7 cellular contexts compared by ENCODE assay signal in genomic region chr1:156768610-156769295, GRCh38. TPM values are rescaled to one million over a fixed set of nuclear protein-coding genes. Genes with fewer than 3 reads are reported as not detected.
DNase-seq lines count a peak whose midpoint lies in the region; ATAC-seq, FAIRE-seq and TF ChIP-seq lines count a peak whose summit lies in the region.

No MANE protein-coding gene starts in this region.

- peaks cover 10% of the 10 kb centered on the region for H4K20me1 ChIP-seq in keratinocyte (ENCODE audit: control insufficient read depth, extremely low read depth, insufficient read depth, low read length)

- H3K27me3 ChIP-seq in adipocyte (replicated peaks; ENCODE audit: control insufficient read depth, insufficient read depth, low read length) = no peaks in the 10 kb centered on the region
- no peaks in the 10 kb centered on the region for H3K27me3 ChIP-seq in keratinocyte (ENCODE audit: control insufficient read depth, extremely low read depth, insufficient read depth, low read length)

- peaks cover 4 to 48% of the 10 kb centered on the region in 2 experiments; a peak in 2 of 3 replicates for H3K36me3 ChIP-seq in HEK293 (ENCODE audit: control insufficient read depth in 2 of 2, insufficient read depth in 1 of 2, low read length in 2 of 2)
- H3K36me3 ChIP-seq in adipocyte (ENCODE audit: control insufficient read depth, insufficient read depth, low read length, severe bottlenecking) = peaks cover 18% of the 10 kb centered on the region
- H3K36me3 ChIP-seq in keratinocyte (ENCODE audit: control insufficient read depth in 2 of 2, extremely low read depth in 1 of 2, insufficient read depth in 2 of 2, low read length in 2 of 2) = peaks cover 7 to 8% of the 10 kb centered on the region in 2 experiments

- ATAC-seq in HG02938 (IDR thresholded peaks at IDR 0.05; ENCODE audit: unreplicated experiment) = no peak

- peak overlapping the region; percentile 89 for H3K4me2 ChIP-seq in keratinocyte (ENCODE audit: control insufficient read depth, extremely low read depth, insufficient read depth, low read depth, low read length)

- H3K79me2 ChIP-seq in keratinocyte (ENCODE audit: control insufficient read depth, insufficient read depth, low read length) = peaks cover 63% of the 10 kb centered on the region

- H3K9me3 ChIP-seq in HEK293 (ENCODE audit: control insufficient read depth, insufficient read depth, low read depth, low read length) (no peaks in the 10 kb centered on the region), adipocyte (ENCODE audit: control insufficient read depth, low read length) (no peaks in the 10 kb centered on the region), keratinocyte (ENCODE audit: control insufficient read depth, low read depth, low read length) (no peaks in the 10 kb centered on the region)

- H3K4me1 ChIP-seq in HEK293 (ENCODE audit: control insufficient read depth, insufficient read depth, low read length) (peaks cover 8% of the 10 kb centered on the region), adipocyte (ENCODE audit: control insufficient read depth, insufficient read depth, low read length) (peaks cover 39% of the 10 kb centered on the region), keratinocyte (ENCODE audit: control insufficient read depth, extremely low read depth, insufficient read depth, low read length) (peaks cover 18% of the 10 kb centered on the region)

- no peak for DNase-seq in adipocyte (ENCODE audit: low read depth)
- DNase-seq in keratinocyte (ENCODE audit: low read depth, low spot score) = no peak
- DNase-seq in substantia nigra (lab: John Stamatoyannopoulos, UW) = no peak
- DNase-seq in stimulated activated CD8-positive, alpha-beta memory T cell treated with anti-CD3 and anti-CD28 coated beads, Interleukin-4, amount 100 ng/mL, for 48 hours = no peak
- no peak for DNase-seq in NCI-H1694 (lab: John Stamatoyannopoulos, UW)

- H3K27ac ChIP-seq in HEK293 (ENCODE audit: extremely low read depth, low read depth, low read length) = peak overlapping the region; percentile 94
- H3K27ac ChIP-seq in keratinocyte (ENCODE audit: control insufficient read depth, insufficient read depth, low read length) = peak overlapping the region; percentile 87
- H3K27ac ChIP-seq in substantia nigra (ENCODE audit: low read depth, low read length, poor library complexity, severe bottlenecking) = peak overlapping the region; percentile 93

- peaks cover 3% of the 10 kb centered on the region for H3K9me1 ChIP-seq in keratinocyte (ENCODE audit: control insufficient read depth, extremely low read depth, insufficient read depth, low read length)

- CTCF ChIA-PET in HEK293 (lab: Yijun Ruan, JAX) = interaction anchor here (0.8 to 5.0 kb wide), 7 partner anchors 23 to 122 kb away, joined by 3 to 28 read pairs (median 4); partner anchors contain the start of genes ISG20L2, METTL25B, MRPL24 and NTRK1

- TF ChIP-seq CTCF in HEK293 (tag by site-specific recombination; IDR thresholded peaks at IDR 0.05) (no peak), keratinocyte (optimal IDR thresholded peaks at IDR 0.05 in 1 of 3, IDR thresholded peaks at IDR 0.05 in 1 of 3, conservative IDR thresholded peaks at IDR 0.05 in 1 of 3; ENCODE audit: extremely low read depth in 1 of 3, insufficient read depth in 2 of 3, low read length in 3 of 3) (no peak)

- POLR2A ChIA-PET in HEK293 (lab: Yijun Ruan, JAX) = interaction anchor here (0.5 to 3.9 kb wide), 3 partner anchors 17 to 28 kb away, joined by 5 to 110 read pairs (median 19); partner anchors contain the start of genes HDGF and MRPL24

- FAIRE-seq in keratinocyte (lab: Jason Lieb, UNC) = no peak

- dilution Hi-C loops in keratinocyte (cut with MboI; ENCODE audit: extremely low pct_ligation_motif_present, low sequenced_read_pairs) = no loop called here

- peak overlapping the region; percentile 92 for H3K4me3 ChIP-seq in HEK293 (ENCODE audit: low read depth, low read length)
- H3K4me3 ChIP-seq in adipocyte (ENCODE audit: low read length) = peak overlapping the region; percentile 98
- H3K4me3 ChIP-seq in keratinocyte (ENCODE audit: control insufficient read depth in 2 of 3, extremely low read depth in 1 of 3, insufficient read depth in 2 of 3, low read depth in 1 of 3, low read length in 3 of 3) = peak overlapping the region; percentile 71 to 89 (median 86)

- H2AFZ ChIP-seq in keratinocyte (ENCODE audit: control insufficient read depth, low read length) = no peak overlapping the region

- H3K9ac ChIP-seq in adipocyte (ENCODE audit: low read length) (peak overlapping the region; percentile 100), keratinocyte (ENCODE audit: control insufficient read depth, extremely low read depth, insufficient read depth, low read length) (peak overlapping the region; percentile 98)

TF ChIP-seq in HEK293, 187 proteins besides CTCF, POLR2A, EP300 and RAD21:
- TF ChIP-seq ZNF660 (tag by site-specific recombination; IDR thresholded peaks at IDR 0.05) (no peak), ZNF335 (tag by site-specific recombination; conservative IDR thresholded peaks at IDR 0.05) (peak; percentile 58; the same call in 1 of the 2 replicates), ZNF785 (tag by site-specific recombination; IDR thresholded peaks at IDR 0.05) (no peak), ZFHX2 (tag by site-specific recombination; conservative IDR thresholded peaks at IDR 0.05) (no peak), ZBTB21 (tag by site-specific recombination; IDR thresholded peaks at IDR 0.05) (no peak)

RNA-seq across cellular contexts. Expression of gene PRCC, which starts 1.4 kb away (rescaled TPM):
- polyA plus RNA-seq in keratinocyte = 29.9 to 70.7 TPM (median 40.4 TPM) in 3 replicates
- 21.7 TPM for polyA plus RNA-seq in keratinocyte (2011; ENCODE audit: low read depth)
- 41.7 and 46.6 TPM in 2 replicates for polyA plus RNA-seq in keratinocyte (2011; cell fraction: cytosol; rRNA removed)
- polyA plus RNA-seq in keratinocyte (2011; cell fraction: nucleus; rRNA removed) = 54.2 and 58.5 TPM in 2 replicates
- polyA plus RNA-seq in keratinocyte (2012; ENCODE audit: low replicate concordance) = 42.9 and 47.9 TPM in 2 replicates
- polyA minus RNA-seq in keratinocyte = 60.5 to 95.5 TPM (median 69.6 TPM) in 3 replicates
- 48.7 TPM for polyA minus RNA-seq in keratinocyte (2011; cell fraction: cytosol; rRNA and poly(A)+ RNA removed)
- 32.6 and 42.6 TPM in 2 replicates for polyA minus RNA-seq in keratinocyte (2011; cell fraction: nucleus; rRNA and poly(A)+ RNA removed)

RNA-seq across cellular contexts. Expression of gene HDGF, which starts 17.3 kb away (rescaled TPM):
- 172 to 240 TPM (median 196 TPM) in 3 replicates for polyA plus RNA-seq in keratinocyte
- polyA plus RNA-seq in keratinocyte (2011; ENCODE audit: low read depth) = 161 TPM
- 221 and 240 TPM in 2 replicates for polyA plus RNA-seq in keratinocyte (2011; cell fraction: cytosol; rRNA removed)
- 107 and 111 TPM in 2 replicates for polyA plus RNA-seq in keratinocyte (2011; cell fraction: nucleus; rRNA removed)
- polyA plus RNA-seq in keratinocyte (2012; ENCODE audit: low replicate concordance) = 213 and 246 TPM in 2 replicates
- polyA minus RNA-seq in keratinocyte = 108 to 149 TPM (median 125 TPM) in 3 replicates
- 141 TPM for polyA minus RNA-seq in keratinocyte (2011; cell fraction: cytosol; rRNA and poly(A)+ RNA removed)
- polyA minus RNA-seq in keratinocyte (2011; cell fraction: nucleus; rRNA and poly(A)+ RNA removed) = 32.3 and 52.1 TPM in 2 replicates

RNA-seq across cellular contexts. Expression of gene MRPL24, which starts 27.9 kb away (rescaled TPM):
- 111 to 157 TPM (median 122 TPM) in 3 replicates for polyA plus RNA-seq in keratinocyte
- polyA plus RNA-seq in keratinocyte (2011; ENCODE audit: low read depth) = 31.8 TPM
- 112 and 122 TPM in 2 replicates for polyA plus RNA-seq in keratinocyte (2011; cell fraction: cytosol; rRNA removed)
- polyA plus RNA-seq in keratinocyte (2011; cell fraction: nucleus; rRNA removed) = 91.7 and 94.5 TPM in 2 replicates
- polyA plus RNA-seq in keratinocyte (2012; ENCODE audit: low replicate concordance) = 101 and 133 TPM in 2 replicates
- 39.4 to 55.6 TPM (median 50.9 TPM) in 3 replicates for polyA minus RNA-seq in keratinocyte
- polyA minus RNA-seq in keratinocyte (2011; cell fraction: cytosol; rRNA and poly(A)+ RNA removed) = 43.4 TPM
- 16.8 and 19.2 TPM in 2 replicates for polyA minus RNA-seq in keratinocyte (2011; cell fraction: nucleus; rRNA and poly(A)+ RNA removed)

RNA-seq across cellular contexts. Expression of gene ISG20L2, which starts 40.2 kb away (rescaled TPM):
- 48.1 to 56.6 TPM (median 48.6 TPM) in 3 replicates for polyA plus RNA-seq in keratinocyte
- polyA plus RNA-seq in keratinocyte (2011; ENCODE audit: low read depth) = 19.9 TPM
- 44.2 and 61.0 TPM in 2 replicates for polyA plus RNA-seq in keratinocyte (2011; cell fraction: cytosol; rRNA removed)
- polyA plus RNA-seq in keratinocyte (2011; cell fraction: nucleus; rRNA removed) = 44.3 and 44.4 TPM in 2 replicates
- 20.2 and 33.8 TPM in 2 replicates for polyA plus RNA-seq in keratinocyte (2012; ENCODE audit: low replicate concordance)
- polyA minus RNA-seq in keratinocyte = 47.8 to 55.4 TPM (median 54.2 TPM) in 3 replicates
- polyA minus RNA-seq in keratinocyte (2011; cell fraction: cytosol; rRNA and poly(A)+ RNA removed) = 25.9 TPM
- 18.7 and 32.7 TPM in 2 replicates for polyA minus RNA-seq in keratinocyte (2011; cell fraction: nucleus; rRNA and poly(A)+ RNA removed)

RNA-seq across cellular contexts. Expression of gene METTL25B, which starts 40.5 kb away (rescaled TPM):
- 6.0 to 10.7 TPM (median 6.3 TPM) in 3 replicates for polyA plus RNA-seq in keratinocyte
- 29.2 TPM for polyA plus RNA-seq in keratinocyte (2011; ENCODE audit: low read depth)
- polyA plus RNA-seq in keratinocyte (2011; cell fraction: cytosol; rRNA removed) = 3.5 and 4.8 TPM in 2 replicates
- 18.7 and 19.7 TPM in 2 replicates for polyA plus RNA-seq in keratinocyte (2011; cell fraction: nucleus; rRNA removed)
- 10.8 and 31.9 TPM in 2 replicates for polyA plus RNA-seq in keratinocyte (2012; ENCODE audit: low replicate concordance)
- 4.8 to 11.0 TPM (median 7.8 TPM) in 3 replicates for polyA minus RNA-seq in keratinocyte
- 8.4 TPM for polyA minus RNA-seq in keratinocyte (2011; cell fraction: cytosol; rRNA and poly(A)+ RNA removed)
- 7.8 and 10.3 TPM in 2 replicates for polyA minus RNA-seq in keratinocyte (2011; cell fraction: nucleus; rRNA and poly(A)+ RNA removed)
